In the genomic region with DNA sequence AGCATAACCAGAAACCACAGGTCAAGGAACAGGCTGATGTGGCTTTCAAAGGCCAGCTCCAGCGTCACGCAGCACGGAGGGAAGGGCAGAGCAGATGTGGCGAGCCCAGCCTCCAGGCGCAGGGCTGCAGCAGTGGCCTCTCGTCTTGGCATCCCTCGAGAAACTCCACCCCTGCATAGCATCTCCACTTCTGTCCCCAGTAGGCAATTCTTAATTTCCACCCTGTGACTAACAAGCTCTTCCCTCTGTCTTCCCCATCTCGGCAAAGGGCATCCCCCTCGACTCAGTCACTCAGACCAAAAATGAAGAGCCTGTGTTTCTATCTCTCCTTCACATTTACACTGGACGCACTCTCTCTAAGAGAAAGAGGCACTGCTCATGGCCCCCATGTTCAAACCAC, we compare ENCODE assay signal across 30 cellular contexts. TPM values are rescaled to one million over a fixed set of nuclear protein-coding genes. Genes with fewer than 3 reads are reported as not detected.
"Had no signal": no experiment of that assay in that cellular context is flagged by ENCODE, and none has a peak within 500 bp of the region (broad histone marks: within the 10 kb centered on the region; RNA-seq: fewer than 3 reads in every experiment).

No MANE protein-coding gene starts in this region.

- H3K4me3 ChIP-seq: left ventricle myocardium inferior, mucosa of descending colon, pancreas, prostate gland, skin epidermis, stomach, testis, thyroid gland, transverse colon, upper lobe of left lung, vagina had no signal

- ATAC-seq: mucosa of descending colon; naive thymus-derived CD4-positive, alpha-beta T cell; natural killer cell treated with Interleukin-12 subunit alpha and Interleukin-12 subunit beta and Interleukin-15 and Interleukin-18, amount 100 ng/mL, for 72 hours; pancreas; right cardiac atrium; sciatic nerve; stimulated activated naive B cell treated with anti-CD40 and anti-IgM and Interleukin-4, amounts not matched to agents 10 μg/mL and 1 μg/mL and 100 μg/mL, for 72 hours; stimulated activated naive CD8-positive, alpha-beta T cell treated with anti-CD3 and anti-CD28 coated beads, Interleukin-15, Interleukin-2, amounts not matched to agents 100 U/mL and 50 U/mL, for 24 hours had no signal

- H3K27ac ChIP-seq: left ventricle myocardium inferior, pancreas, prostate gland, skin epidermis, stomach, testis, thyroid gland, transverse colon, upper lobe of left lung, vagina had no signal

- H3K4me1 ChIP-seq: pancreas, prostate gland, testis had no signal

- H3K27ac Mint-ChIP-seq: immature natural killer cell; memory B cell; natural killer cell treated with Interleukin-12 subunit alpha and Interleukin-12 subunit beta and Interleukin-15 and Interleukin-18, amount 100 ng/mL, for 72 hours; stimulated activated naive B cell treated with anti-CD40 and anti-IgM and Interleukin-4, amounts not matched to agents 10 μg/mL and 1 μg/mL and 100 μg/mL, for 72 hours had no signal

- H3K27me3 ChIP-seq: testis, vagina had no signal

- H3K9me3 ChIP-seq: left ventricle myocardium inferior, mucosa of descending colon, pancreas, prostate gland, testis, thyroid gland, transverse colon, upper lobe of left lung, vagina had no signal

- H3K36me3 ChIP-seq: left ventricle myocardium inferior, pancreas, prostate gland, stomach, thyroid gland, transverse colon, upper lobe of left lung, vagina had no signal

- H3K4me1 Mint-ChIP-seq: memory B cell had no signal

- DNase-seq: hypothalamus; immature natural killer cell; kidney; left ventricle myocardium inferior; midbrain; mucosa of descending colon; naive thymus-derived CD4-positive, alpha-beta T cell; pancreas; right cardiac atrium; stimulated activated CD4-positive, alpha-beta T cell treated with anti-CD3 and anti-CD28 coated beads, Interleukin-12 subunit alpha, Interleukin-12 subunit beta, amount 100 ng/mL, for 4 hours; stimulated activated CD4-positive, alpha-beta T cell treated with anti-CD3 and anti-CD28 coated beads, Interleukin-15, amount 100 ng/mL, for 24 hours; stimulated activated CD4-positive, alpha-beta T cell treated with anti-CD3 and anti-CD28 coated beads, Interleukin-2, amount 100 ng/mL, for 24 hours; stimulated activated CD4-positive, alpha-beta T cell treated with anti-CD3 and anti-CD28 coated beads, Interleukin-4, amount 100 ng/mL, for 1 hour; stimulated activated naive B cell treated with anti-CD40 and anti-IgM and Interleukin-4, amounts not matched to agents 10 μg/mL and 1 μg/mL and 100 μg/mL, for 72 hours; stimulated activated naive CD8-positive, alpha-beta T cell treated with anti-CD3 and anti-CD28 coated beads, Interleukin-15, Interleukin-2, amounts not matched to agents 100 U/mL and 50 U/mL, for 24 hours; stomach; testis; thyroid gland; transverse colon had no signal

- H3K9me3 Mint-ChIP-seq: natural killer cell treated with Interleukin-12 subunit alpha and Interleukin-12 subunit beta and Interleukin-15 and Interleukin-18, amount 100 ng/mL, for 72 hours had no signal

- H3K36me3 Mint-ChIP-seq: immature natural killer cell; natural killer cell treated with Interleukin-12 subunit alpha and Interleukin-12 subunit beta and Interleukin-15 and Interleukin-18, amount 100 ng/mL, for 72 hours had no signal

RNA-seq across cellular contexts. Expression of a gene that starts 1.7 kb away (rescaled TPM):
- total RNA-seq: lower leg skin, mesenteric fat pad, myocyte, omental fat pad had no signal
- polyA plus RNA-seq: immature natural killer cell; naive thymus-derived CD4-positive, alpha-beta T cell had no signal
